8 cellular contexts compared by ENCODE assay signal in the genomic region with DNA sequence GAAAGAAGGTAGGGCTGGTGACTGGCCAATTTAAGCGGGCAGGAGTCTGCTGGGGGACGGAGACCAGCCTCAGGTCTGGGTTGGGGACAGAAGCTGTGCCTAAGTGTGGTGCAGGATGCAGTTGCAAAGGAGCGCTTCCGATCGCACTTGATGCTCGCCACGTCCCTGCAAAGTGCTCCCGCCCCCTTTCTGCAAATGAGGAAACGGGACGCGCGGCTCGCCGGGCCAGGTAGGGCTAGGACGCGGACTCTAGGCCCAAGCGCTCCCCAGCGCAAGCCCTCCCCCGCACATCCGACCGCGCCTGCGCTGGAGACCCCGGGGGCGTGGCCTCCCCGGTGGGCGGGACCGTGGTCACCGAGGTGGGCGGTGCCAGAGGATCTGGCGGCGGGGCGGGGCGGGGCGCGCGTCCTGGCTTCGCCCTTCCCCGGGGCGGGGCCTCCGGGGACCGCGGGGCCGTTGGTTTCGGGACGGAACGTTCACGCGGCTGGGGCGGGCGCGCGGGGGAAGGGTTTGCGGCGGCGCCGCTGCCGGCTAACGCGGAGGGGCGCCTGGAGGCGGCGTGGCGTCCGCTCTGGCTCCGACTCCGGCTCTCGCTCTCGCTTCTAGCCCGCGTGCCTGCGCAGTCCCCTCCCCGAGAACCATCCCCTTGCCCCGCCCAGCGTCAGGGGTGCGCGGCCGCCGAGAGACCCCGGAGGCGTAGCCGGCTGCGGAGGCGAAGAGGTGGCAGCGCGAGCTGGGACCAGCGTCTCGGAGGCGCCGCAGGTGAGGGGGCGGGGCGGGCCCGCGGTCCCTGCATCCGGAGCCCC. TPM values are rescaled to one million over a fixed set of nuclear protein-coding genes. Genes with fewer than 3 reads are reported as not detected.
A peak's percentile ranks its signal among the peaks of the same experiment; 100 is the strongest.
DNase-seq lines count a peak whose midpoint lies in the region; ATAC-seq and TF ChIP-seq lines count a peak whose summit lies in the region.

A gene (plus strand): TSS at position 513 of the 806 bp plus-strand sequence. CDS start 12,446 bp downstream, outside the sequence.

- H3K9ac ChIP-seq in OCI-LY1 (ENCODE audit: low read length): peak within 1 kb of the TSS; percentile 90

- H3K4me2 ChIP-seq in OCI-LY1 (ENCODE audit: low read length): peak within 1 kb of the TSS; percentile 92

- DNase-seq in DMS 273 (lab: John Stamatoyannopoulos, UW; ENCODE audit: unreplicated experiment) (peak; percentile 95), HuH-7 (ENCODE audit: low spot score) (peak; percentile 91), activated T-cell treated with anti-CD3 and anti-CD28 coated beads for 24 hours (ENCODE audit: low read depth) (peak; percentile 94), epidermal melanocyte (ENCODE audit: insufficient read length, low spot score) (peak; percentile 79)
- DNase-seq in stimulated activated CD8-positive, alpha-beta memory T cell treated with anti-CD3 and anti-CD28 coated beads, Interleukin-2, amount 100 ng/mL, for 48 hours (ENCODE audit: low read depth in 2 of 2): peak; percentile 92 to 96

- no peaks in the 10 kb centered on the region for H3K79me2 ChIP-seq in OCI-LY1 (ENCODE audit: insufficient read depth, low read length)

- no peak within 1 kb of the TSS for H2AFZ ChIP-seq in OCI-LY1 (ENCODE audit: low read length)

- H3K27ac ChIP-seq in OCI-LY1 (ENCODE audit: low read depth, low read length, poor library complexity, severe bottlenecking): no peak within 1 kb of the TSS

- H3K9me3 ChIP-seq in OCI-LY1 (ENCODE audit: low read length) (no peaks in the 10 kb centered on the region), mononuclear cell (ENCODE audit: low read depth, low read length) (no peaks in the 10 kb centered on the region)

- no peaks in the 10 kb centered on the region for H3F3A ChIP-seq in OCI-LY1 (ENCODE audit: insufficient read depth, low read length)

- ATAC-seq in GM21515 (IDR thresholded peaks at IDR 0.05; ENCODE audit: unreplicated experiment): peak; percentile 75

- no peaks in the 10 kb centered on the region for H4K20me1 ChIP-seq in OCI-LY1 (ENCODE audit: insufficient read depth, low read length)

- H3K27me3 ChIP-seq in OCI-LY1 (ENCODE audit: insufficient read depth, low read length) (no peaks in the 10 kb centered on the region), mononuclear cell (ENCODE audit: insufficient read depth, low read length) (no peaks in the 10 kb centered on the region)

- no peaks in the 10 kb centered on the region for H3K36me3 ChIP-seq in OCI-LY1 (ENCODE audit: insufficient read depth, low read length)

- no peaks in the 10 kb centered on the region for H3K9me2 ChIP-seq in OCI-LY1 (ENCODE audit: low read depth, low read length)

- H3K4me1 ChIP-seq in OCI-LY1 (ENCODE audit: insufficient read depth, low read length, severe bottlenecking) (peaks cover 22% of the 10 kb centered on the region), mononuclear cell (ENCODE audit: insufficient read depth, low read length) (peaks cover 37% of the 10 kb centered on the region)

- H3K4me3 ChIP-seq in OCI-LY1 (ENCODE audit: low read depth, low read length, poor library complexity, severe bottlenecking) (peak within 1 kb of the TSS; percentile 91), mononuclear cell (ENCODE audit: low read length) (peak within 1 kb of the TSS; percentile 73)

- no peak for TF ChIP-seq CTCF in OCI-LY1 (IDR thresholded peaks at IDR 0.05; ENCODE audit: low read length)

RNA-seq across cellular contexts. Expression of the gene that starts here (rescaled TPM):
- total RNA-seq in mononuclear cell: 37.7 TPM
